1 cellular context compared by ENCODE assay signal in the genomic region with DNA sequence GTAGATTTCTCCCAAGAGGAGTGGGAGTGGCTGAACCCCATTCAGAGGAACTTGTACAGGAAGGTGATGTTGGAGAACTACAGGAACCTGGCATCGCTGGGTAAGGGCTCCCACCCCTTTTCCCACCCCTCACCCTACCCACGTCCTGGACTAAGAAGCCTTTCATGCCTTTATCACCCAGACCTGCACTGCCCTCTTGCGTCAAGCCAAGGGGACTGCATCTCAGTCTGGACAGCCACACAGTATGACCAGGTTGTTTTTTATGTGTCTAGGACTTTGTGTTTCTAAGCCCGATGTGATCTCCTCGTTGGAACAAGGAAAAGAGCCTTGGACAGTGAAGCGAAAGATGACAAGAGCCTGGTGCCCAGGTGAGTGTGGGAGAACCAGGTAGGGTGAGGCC.
TF ChIP-seq lines count a peak whose summit lies in the region.

No MANE protein-coding gene starts in this region.

TF ChIP-seq in H1, 55 proteins besides CTCF, POLR2A, EP300 and RAD21:
- TF ChIP-seq SP1 (IDR thresholded peaks at IDR 0.05; ENCODE audit: low read depth, low read length) = no peak
TF ChIP-seq in H1: peak in this region for 0.
